In genomic region chr20:22217712-22218352, GRCh38 we compare ENCODE assay signal across 29 cellular contexts.
DNase-seq lines count a peak whose midpoint lies in the region; ATAC-seq, FAIRE-seq and TF ChIP-seq lines count a peak whose summit lies in the region.
"Had no signal": no experiment of that assay in that cellular context is flagged by ENCODE, and none has a peak within 500 bp of the region (broad histone marks: within the 10 kb centered on the region; RNA-seq: fewer than 3 reads in every experiment).

No MANE protein-coding gene starts in this region.

- H3K27ac Mint-ChIP-seq in GM23338: no peak overlapping the region
- no peak overlapping the region for H3K27ac Mint-ChIP-seq in naive thymus-derived CD8-positive, alpha-beta T cell
- H3K27ac Mint-ChIP-seq: CD4-positive, CD25-positive, alpha-beta regulatory T cell had no signal

- no peaks in the 10 kb centered on the region for H3K9me2 ChIP-seq in GM23338 (ENCODE audit: insufficient read depth)

- TF ChIP-seq CTCF in GM23338 (conservative IDR thresholded peaks at IDR 0.05; ENCODE audit: low read depth in 2 of 2) (no peak), keratinocyte (optimal IDR thresholded peaks at IDR 0.05 in 1 of 3, IDR thresholded peaks at IDR 0.05 in 1 of 3, conservative IDR thresholded peaks at IDR 0.05 in 1 of 3; ENCODE audit: extremely low read depth in 1 of 3, insufficient read depth in 2 of 3, low read length in 3 of 3) (no peak), colonic mucosa (IDR thresholded peaks at IDR 0.05) (no peak)

- POLR2A ChIA-PET in naive thymus-derived CD8-positive, alpha-beta T cell (lab: Charles Lee): no interaction called here

- FAIRE-seq in keratinocyte (lab: Jason Lieb, UNC): peak; percentile 51
- FAIRE-seq: G401.6, GM12892, H54, HepG2, K562 had no signal

- H3K36me3 Mint-ChIP-seq in GM23338 (ENCODE audit: low read depth): no peaks in the 10 kb centered on the region
- no peaks in the 10 kb centered on the region for H3K36me3 Mint-ChIP-seq in naive thymus-derived CD8-positive, alpha-beta T cell
- H3K36me3 Mint-ChIP-seq: CD4-positive, CD25-positive, alpha-beta regulatory T cell had no signal

- H3K4me1 ChIP-seq in GM23338 (ENCODE audit: insufficient read depth) (peaks cover 40% of the 10 kb centered on the region), keratinocyte (ENCODE audit: control insufficient read depth, extremely low read depth, insufficient read depth, low read length) (peaks cover 3% of the 10 kb centered on the region), colonic mucosa (no peaks in the 10 kb centered on the region)

- in situ Hi-C loops in ACHN (cut with HindIII; ENCODE audit: low pct_ligation_motif_present, low pct_unique_long_range_greater_than_20kb, low sequenced_read_pairs): no loop called here

- intact Hi-C loops in Right ventricle myocardium inferior (cut with DNase I) (no loop called here), left ventricle myocardium superior (cut with micrococcal nuclease) (no loop called here), colonic mucosa (cut with DNase I) (no loop called here)

- peaks cover 24% of the 10 kb centered on the region for H3K4me1 Mint-ChIP-seq in GM23338
- H3K4me1 Mint-ChIP-seq in naive thymus-derived CD8-positive, alpha-beta T cell: no peaks in the 10 kb centered on the region
- H3K4me1 Mint-ChIP-seq: CD4-positive, CD25-positive, alpha-beta regulatory T cell had no signal

- H3K4me3 ChIP-seq in GM23338: no peak overlapping the region
- H3K4me3 ChIP-seq in keratinocyte (ENCODE audit: control insufficient read depth in 2 of 3, extremely low read depth in 1 of 3, insufficient read depth in 2 of 3, low read depth in 1 of 3, low read length in 3 of 3): no peak overlapping the region
- H3K4me3 ChIP-seq in colonic mucosa: no peak overlapping the region
- H3K4me3 ChIP-seq: BLaER1, K562, PC-9, SK-N-MC had no signal

- H3K9me3 ChIP-seq in keratinocyte (ENCODE audit: control insufficient read depth, low read depth, low read length) (no peaks in the 10 kb centered on the region), colonic mucosa (no peaks in the 10 kb centered on the region)
- H3K9me3 ChIP-seq: BLaER1 had no signal

- peak; percentile 59 for ATAC-seq in Right ventricle myocardium inferior
- no peak for ATAC-seq in left ventricle myocardium superior
- ATAC-seq in GM23338: peak; percentile 62
- ATAC-seq in naive thymus-derived CD8-positive, alpha-beta T cell: no peak
- ATAC-seq: HepG2, K562 had no signal

- H2AFZ ChIP-seq in GM23338: no peak overlapping the region
- no peak overlapping the region for H2AFZ ChIP-seq in keratinocyte (ENCODE audit: control insufficient read depth, low read length)
- H2AFZ ChIP-seq: PC-9 had no signal

- dilution Hi-C loops in keratinocyte (cut with MboI; ENCODE audit: extremely low pct_ligation_motif_present, low sequenced_read_pairs): no loop called here

- H3K27ac ChIP-seq in GM23338 (ENCODE audit: low read depth) (no peak overlapping the region), keratinocyte (ENCODE audit: control insufficient read depth, insufficient read depth, low read length) (no peak overlapping the region), colonic mucosa (no peak overlapping the region)
- H3K27ac ChIP-seq: BLaER1, PC-9, SK-N-MC had no signal

- H4K20me1 ChIP-seq in GM23338 (replicated peaks; ENCODE audit: insufficient read depth): no peaks in the 10 kb centered on the region
- no peaks in the 10 kb centered on the region for H4K20me1 ChIP-seq in keratinocyte (ENCODE audit: control insufficient read depth, extremely low read depth, insufficient read depth, low read length)
- H4K20me1 ChIP-seq: BLaER1 had no signal

- H3K9me1 ChIP-seq in keratinocyte (ENCODE audit: control insufficient read depth, extremely low read depth, insufficient read depth, low read length): no peaks in the 10 kb centered on the region

- no peak for DNase-seq in Right ventricle myocardium inferior (ENCODE audit: missing footprints)
- DNase-seq in left ventricle myocardium superior: no peak
- no peak for DNase-seq in GM23338 (ENCODE audit: low spot score)
- peak; percentile 24 for DNase-seq in cerebellar cortex (ENCODE audit: low spot score)
- DNase-seq in keratinocyte (ENCODE audit: low read depth, low spot score): no peak
- DNase-seq in colonic mucosa: no peak
- DNase-seq in naive thymus-derived CD8-positive, alpha-beta T cell: no peak
- DNase-seq in ACHN: no peak
- DNase-seq: 8988T; CD4-positive, CD25-positive, alpha-beta regulatory T cell; DMS153; Kasumi-1; MV-4-11; NCI-H1105; NCI-H1436 treated with DMSO at 0.1 percent for 48 hours; NCI-H187 treated with DMSO at 0.1 percent for 48 hours; NCI-H2107; NCI-H524 treated with DMSO at 0.1 percent for 48 hours; NCI-H774; PC-9; RPMI8226; SIG-M5 had no signal

- H3K9me3 Mint-ChIP-seq in GM23338: no peaks in the 10 kb centered on the region
- H3K9me3 Mint-ChIP-seq in naive thymus-derived CD8-positive, alpha-beta T cell: peaks cover 0 to 4% (median 2%) of the 10 kb centered on the region in 9 donors

- H3F3A ChIP-seq in GM23338 (replicated peaks; ENCODE audit: low read depth): no peaks in the 10 kb centered on the region

- H3K9ac ChIP-seq in keratinocyte (ENCODE audit: control insufficient read depth, extremely low read depth, insufficient read depth, low read length): no peak overlapping the region
- H3K9ac ChIP-seq in colonic mucosa (ENCODE audit: low read depth in 2 of 2, low read length in 2 of 2): no peak overlapping the region
- H3K9ac ChIP-seq: BLaER1 had no signal

- H3K27me3 ChIP-seq in GM23338 (ENCODE audit: insufficient read depth) (no peaks in the 10 kb centered on the region), keratinocyte (ENCODE audit: control insufficient read depth, extremely low read depth, insufficient read depth, low read length) (no peaks in the 10 kb centered on the region), colonic mucosa (no peaks in the 10 kb centered on the region)
- H3K27me3 ChIP-seq: BLaER1 had no signal

- H3K36me3 ChIP-seq in GM23338 (ENCODE audit: insufficient read depth): no peaks in the 10 kb centered on the region
- H3K36me3 ChIP-seq in keratinocyte (ENCODE audit: control insufficient read depth in 2 of 2, extremely low read depth in 1 of 2, insufficient read depth in 2 of 2, low read length in 2 of 2): no peaks in the 10 kb centered on the region
- H3K36me3 ChIP-seq in colonic mucosa: no peaks in the 10 kb centered on the region
- H3K36me3 ChIP-seq: BLaER1 had no signal

- H3K79me2 ChIP-seq in GM23338 (replicated peaks; ENCODE audit: insufficient read depth) (no peaks in the 10 kb centered on the region), keratinocyte (ENCODE audit: control insufficient read depth, insufficient read depth, low read length) (no peaks in the 10 kb centered on the region)

- H3K4me3 Mint-ChIP-seq in GM23338: no peak overlapping the region
- no peak overlapping the region for H3K4me3 Mint-ChIP-seq in naive thymus-derived CD8-positive, alpha-beta T cell
- H3K4me3 Mint-ChIP-seq: CD4-positive, CD25-positive, alpha-beta regulatory T cell had no signal

- peaks cover 1% of the 10 kb centered on the region for H3K27me3 Mint-ChIP-seq in GM23338 (ENCODE audit: insufficient read depth, low read depth, poor library complexity)
- peaks cover 0 to 1% (median 0%) of the 10 kb centered on the region in 5 donors for H3K27me3 Mint-ChIP-seq in naive thymus-derived CD8-positive, alpha-beta T cell
- H3K27me3 Mint-ChIP-seq: CD4-positive, CD25-positive, alpha-beta regulatory T cell had no signal

- no peak overlapping the region; the same call in 1 of the 2 replicates for H3K4me2 ChIP-seq in GM23338
- no peak overlapping the region for H3K4me2 ChIP-seq in keratinocyte (ENCODE audit: control insufficient read depth, extremely low read depth, insufficient read depth, low read depth, low read length)
- H3K4me2 ChIP-seq: BLaER1, PC-9 had no signal

TF ChIP-seq in GM23338, 12 proteins besides CTCF, POLR2A, EP300 and RAD21 (continues in another document):
- no peak for TF ChIP-seq JUNB (IDR thresholded peaks at IDR 0.05; ENCODE audit: unreplicated experiment)
- no peak for TF ChIP-seq STAT1 (IDR thresholded peaks at IDR 0.05; ENCODE audit: unreplicated experiment)
- TF ChIP-seq REST (IDR thresholded peaks at IDR 0.05; ENCODE audit: unreplicated experiment): no peak
- no peak for TF ChIP-seq CREB1 (CRISPR knock-in tag; IDR thresholded peaks at IDR 0.05; ENCODE audit: low read depth)
- no peak for TF ChIP-seq EZH2 (IDR thresholded peaks at IDR 0.05; ENCODE audit: low read depth, unreplicated experiment)
- no peak for TF ChIP-seq ETS1 (IDR thresholded peaks at IDR 0.05)
- TF ChIP-seq NANOG (IDR thresholded peaks at IDR 0.05; ENCODE audit: borderline replicate concordance): no peak

Comparison
In these comparisons a context has a peak if more than half of its experiments do, and no peak if none do; other contexts are left out.
1. ATAC-seq: peak in Right ventricle myocardium inferior (single experiment) and GM23338 (single experiment); none in left ventricle myocardium superior (single experiment) and naive thymus-derived CD8-positive, alpha-beta T cell (0 of 2).